Comparison of ENCODE assay signal across 11 cellular contexts in the genomic region with DNA sequence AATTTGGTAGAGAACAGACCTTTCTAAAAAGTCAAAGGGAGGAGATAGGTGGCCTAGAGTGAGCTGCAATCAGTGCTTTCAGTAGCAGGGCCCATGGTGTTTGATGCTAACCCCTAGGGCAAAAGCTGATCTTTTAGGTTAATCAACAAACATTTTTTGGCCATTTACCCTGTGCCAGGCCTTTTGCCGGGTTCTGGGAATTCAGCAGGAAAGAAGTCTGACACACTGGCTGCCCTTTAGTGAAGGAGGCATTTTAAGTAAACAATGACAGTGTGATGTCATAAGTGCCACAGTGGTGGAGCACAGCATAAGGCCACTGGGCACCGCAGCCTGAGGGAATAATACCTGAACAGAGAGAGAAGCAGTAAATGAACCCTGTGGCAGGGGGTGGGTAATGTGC. TPM values are rescaled to one million over a fixed set of nuclear protein-coding genes. Genes with fewer than 3 reads are reported as not detected.
DNase-seq lines count a peak whose midpoint lies in the region; ATAC-seq and TF ChIP-seq lines count a peak whose summit lies in the region.
"Had no signal": no experiment of that assay in that cellular context is flagged by ENCODE, and none has a peak within 500 bp of the region (broad histone marks: within the 10 kb centered on the region; RNA-seq: fewer than 3 reads in every experiment).

No MANE protein-coding gene starts in this region.

- H3K4me1 Mint-ChIP-seq in brain = peaks cover 59% of the 10 kb centered on the region
- peaks cover 20% of the 10 kb centered on the region for H3K4me1 Mint-ChIP-seq in stimulated activated naive CD8-positive, alpha-beta T cell treated with anti-CD3 and anti-CD28 coated beads, Interleukin-15, amount 100 ng/mL, for 72 hours
- H3K4me1 Mint-ChIP-seq in effector memory CD8-positive, alpha-beta T cell (ENCODE audit: low read depth in 2 of 2) = peaks cover 2 to 9% of the 10 kb centered on the region in 2 donors

- H3K36me3 ChIP-seq in HEK293 (ENCODE audit: control insufficient read depth in 2 of 2, insufficient read depth in 1 of 2, low read length in 2 of 2) (no peaks in the 10 kb centered on the region), left lung (no peaks in the 10 kb centered on the region), testis (ENCODE audit: low read depth, missing control alignments) (no peaks in the 10 kb centered on the region)

- peaks cover 0 to 36% of the 10 kb centered on the region in 2 donors for H3K27me3 ChIP-seq in left lung
- H3K27me3 ChIP-seq in testis = no peaks in the 10 kb centered on the region

- H3K9me3 ChIP-seq in HEK293 (ENCODE audit: control insufficient read depth, insufficient read depth, low read depth, low read length) (no peaks in the 10 kb centered on the region), left lung (no peaks in the 10 kb centered on the region), testis (no peaks in the 10 kb centered on the region)

- CTCF ChIA-PET in HEK293 (lab: Yijun Ruan, JAX) = interaction anchor here (0.6 to 7.0 kb wide), 4 partner anchors 8 to 177 kb away, joined by 3 to 53 read pairs (median 5); no protein-coding TSS in a partner anchor

- H3K4me3 ChIP-seq in HEK293 (ENCODE audit: low read depth, low read length) = no peak overlapping the region
- no peak overlapping the region for H3K4me3 ChIP-seq in left lung
- no peak overlapping the region for H3K4me3 ChIP-seq in testis

- ATAC-seq in left lung = peak; percentile 45
- ATAC-seq in stimulated activated naive CD8-positive, alpha-beta T cell treated with anti-CD3 and anti-CD28 coated beads, Interleukin-15, amount 100 ng/mL, for 72 hours = no peak
- no peak for ATAC-seq in effector memory CD8-positive, alpha-beta T cell (replicated peaks)

- H3K4me1 ChIP-seq in HEK293 (ENCODE audit: control insufficient read depth, insufficient read depth, low read length) (peaks cover 23% of the 10 kb centered on the region), left lung (peaks cover 19 to 36% of the 10 kb centered on the region in 2 donors), testis (peaks cover 26% of the 10 kb centered on the region)

- 72 to 77% methylated on average over 2 of the region's 2 CpGs for WGBS in testis, 2 donors

- H3K27ac ChIP-seq in HEK293 (ENCODE audit: extremely low read depth, low read depth, low read length) = peak overlapping the region; percentile 49; the same call in 1 of the 2 replicates
- H3K27ac ChIP-seq in left lung = peak overlapping the region; percentile 81 to 95
- peak overlapping the region; percentile 90 to 93 for H3K27ac ChIP-seq in testis

- TF ChIP-seq CTCF in HEK293 (tag by site-specific recombination; IDR thresholded peaks at IDR 0.05) (no peak), brain (conservative IDR thresholded peaks at IDR 0.05) (no peak), left lung (IDR thresholded peaks at IDR 0.05) (no peak), testis (IDR thresholded peaks at IDR 0.05) (no peak)

- peaks cover 16% of the 10 kb centered on the region for H3K27me3 Mint-ChIP-seq in brain
- peaks cover 72% of the 10 kb centered on the region for H3K27me3 Mint-ChIP-seq in stimulated activated naive CD8-positive, alpha-beta T cell treated with anti-CD3 and anti-CD28 coated beads, Interleukin-15, amount 100 ng/mL, for 72 hours
- H3K27me3 Mint-ChIP-seq in effector memory CD8-positive, alpha-beta T cell = peaks cover 46 to 71% of the 10 kb centered on the region in 2 donors

- H3K36me3 Mint-ChIP-seq in brain = no peaks in the 10 kb centered on the region
- no peaks in the 10 kb centered on the region for H3K36me3 Mint-ChIP-seq in effector memory CD8-positive, alpha-beta T cell (ENCODE audit: insufficient read depth)
- H3K36me3 Mint-ChIP-seq: activated naive CD8-positive, alpha-beta T cell treated with anti-CD3 and anti-CD28 coated beads, Interleukin-2, amount 10 ng/mL, durations not matched to agents 7 days and 5 days had no signal

- H3K9me3 Mint-ChIP-seq in brain = no peaks in the 10 kb centered on the region
- H3K9me3 Mint-ChIP-seq in stimulated activated naive CD8-positive, alpha-beta T cell treated with anti-CD3 and anti-CD28 coated beads, Interleukin-15, amount 100 ng/mL, for 72 hours = no peaks in the 10 kb centered on the region
- no peaks in the 10 kb centered on the region for H3K9me3 Mint-ChIP-seq in effector memory CD8-positive, alpha-beta T cell
- H3K9me3 Mint-ChIP-seq: activated naive CD8-positive, alpha-beta T cell treated with anti-CD3 and anti-CD28 coated beads, Interleukin-2, amount 10 ng/mL, durations not matched to agents 7 days and 5 days had no signal

- POLR2A ChIA-PET in HEK293 (lab: Yijun Ruan, JAX) = no interaction called here

- peak overlapping the region; percentile 8 to 99 (median 95) for H3K27ac Mint-ChIP-seq in brain
- H3K27ac Mint-ChIP-seq in stimulated activated naive CD8-positive, alpha-beta T cell treated with anti-CD3 and anti-CD28 coated beads, Interleukin-15, amount 100 ng/mL, for 72 hours = no peak overlapping the region
- no peak overlapping the region for H3K27ac Mint-ChIP-seq in effector memory CD8-positive, alpha-beta T cell
- H3K27ac Mint-ChIP-seq: activated naive CD8-positive, alpha-beta T cell treated with anti-CD3 and anti-CD28 coated beads, Interleukin-2, amount 10 ng/mL, durations not matched to agents 7 days and 5 days had no signal

- no peak for DNase-seq in left lung
- DNase-seq in testis = no peak
- DNase-seq in stimulated activated naive CD8-positive, alpha-beta T cell treated with anti-CD3 and anti-CD28 coated beads, Interleukin-15, amount 100 ng/mL, for 72 hours = no peak
- DNase-seq in effector memory CD8-positive, alpha-beta T cell = no peak
- no peak for DNase-seq in SK-N-DZ (ENCODE audit: low spot score)
- DNase-seq in inferior parietal cortex (ENCODE audit: extremely low spot score) = no peak
- DNase-seq: activated CD4-positive, alpha-beta T cell treated with anti-CD3 and anti-CD28 coated beads for 1 hour; activated naive CD8-positive, alpha-beta T cell treated with anti-CD3 and anti-CD28 coated beads, Interleukin-2, amount 10 ng/mL, durations not matched to agents 7 days and 5 days had no signal

- no peak for TF ChIP-seq POLR2A in testis (IDR thresholded peaks at IDR 0.05)

- intact Hi-C loops in left lung (cut with DNase I) (no loop called here), testis (cut with DNase I; ENCODE audit: low total_unique reads) (no loop called here)

- peak overlapping the region in 1 of 5 experiments; percentile 9 for H3K4me3 Mint-ChIP-seq in brain
- H3K4me3 Mint-ChIP-seq in stimulated activated naive CD8-positive, alpha-beta T cell treated with anti-CD3 and anti-CD28 coated beads, Interleukin-15, amount 100 ng/mL, for 72 hours = no peak overlapping the region
- H3K4me3 Mint-ChIP-seq in effector memory CD8-positive, alpha-beta T cell = no peak overlapping the region
- H3K4me3 Mint-ChIP-seq: activated naive CD8-positive, alpha-beta T cell treated with anti-CD3 and anti-CD28 coated beads, Interleukin-2, amount 10 ng/mL, durations not matched to agents 7 days and 5 days had no signal

TF ChIP-seq in HEK293, 187 proteins besides CTCF, POLR2A, EP300 and RAD21 (continues in another document):
- TF ChIP-seq KLF1 (tag by site-specific recombination; IDR thresholded peaks at IDR 0.05) (no peak), ZNF558 (tag by site-specific recombination; IDR thresholded peaks at IDR 0.05) (no peak), ZNF629 (tag by site-specific recombination; IDR thresholded peaks at IDR 0.05) (peak; percentile 65; the same call in 1 of the 2 replicates), ZNF266 (tag by site-specific recombination; IDR thresholded peaks at IDR 0.05; ENCODE audit: low read depth) (no peak), ZNF792 (tag by site-specific recombination; IDR thresholded peaks at IDR 0.05) (no peak), ZNF561 (tag by site-specific recombination; IDR thresholded peaks at IDR 0.05; ENCODE audit: borderline replicate concordance) (no peak)
- TF ChIP-seq, protein P1, sequence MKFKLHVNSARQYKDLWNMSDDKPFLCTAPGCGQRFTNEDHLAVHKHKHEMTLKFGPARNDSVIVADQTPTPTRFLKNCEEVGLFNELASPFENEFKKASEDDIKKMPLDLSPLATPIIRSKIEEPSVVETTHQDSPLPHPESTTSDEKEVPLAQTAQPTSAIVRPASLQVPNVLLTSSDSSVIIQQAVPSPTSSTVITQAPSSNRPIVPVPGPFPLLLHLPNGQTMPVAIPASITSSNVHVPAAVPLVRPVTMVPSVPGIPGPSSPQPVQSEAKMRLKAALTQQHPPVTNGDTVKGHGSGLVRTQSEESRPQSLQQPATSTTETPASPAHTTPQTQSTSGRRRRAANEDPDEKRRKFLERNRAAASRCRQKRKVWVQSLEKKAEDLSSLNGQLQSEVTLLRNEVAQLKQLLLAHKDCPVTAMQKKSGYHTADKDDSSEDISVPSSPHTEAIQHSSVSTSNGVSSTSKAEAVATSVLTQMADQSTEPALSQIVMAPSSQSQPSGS (tag by site-specific recombination; IDR thresholded peaks at IDR 0.05; ENCODE audit: low read depth) = peak; percentile 41

RNA-seq across cellular contexts. Expression of a gene that starts 29.0 kb away (rescaled TPM):
- polyA plus RNA-seq in brain (ENCODE audit: insufficient read depth, low read depth, low replicate concordance) = 0.36 TPM
- total RNA-seq in left lung = under 1 TPM in 1 of 2 donors, not detected in 1; 0.29 TPM
- 10 to 100 TPM in 1 of 2 donors, 1 to 10 TPM in 1; 1.8 to 10.9 TPM for total RNA-seq in testis
- polyA plus RNA-seq in testis (ENCODE audit: insufficient read depth, low read depth, low replicate concordance) = 4.5 TPM
- not detected in 2 replicates for polyA plus RNA-seq in SK-N-DZ (2014; cell fraction: cytosol; rRNA removed)
- polyA plus RNA-seq in SK-N-DZ (2014; cell fraction: nucleus; rRNA removed) = not detected in 2 replicates
- total RNA-seq: activated naive CD8-positive, alpha-beta T cell treated with anti-CD3 and anti-CD28 coated beads, Interleukin-2, amount 10 ng/mL, durations not matched to agents 7 days and 5 days had no signal
- polyA plus RNA-seq: neural cell had no signal

RNA-seq across cellular contexts. Expression of a gene that starts 40.3 kb away (rescaled TPM):
- polyA plus RNA-seq in brain (ENCODE audit: insufficient read depth, low read depth, low replicate concordance) = 50.5 TPM
- 10 to 100 TPM; 24.6 to 42.3 TPM for total RNA-seq in left lung
- total RNA-seq in testis = 10 to 100 TPM; 54.5 to 54.9 TPM
- 42.5 TPM for polyA plus RNA-seq in testis (ENCODE audit: insufficient read depth, low read depth, low replicate concordance)
- 18.3 and 20.8 TPM in 2 replicates for polyA plus RNA-seq in SK-N-DZ (2014; cell fraction: cytosol; rRNA removed)
- 5.4 and 7.3 TPM in 2 replicates for polyA plus RNA-seq in SK-N-DZ (2014; cell fraction: nucleus; rRNA removed)

Comparison
In these comparisons a context has a peak if more than half of its experiments do, and no peak if none do; other contexts are left out.
1. H3K27ac Mint-ChIP-seq: peak in brain (5 of 5); none in stimulated activated naive CD8-positive, alpha-beta T cell treated with anti-CD3 and anti-CD28 coated beads, Interleukin-15, amount 100 ng/mL, for 72 hours (0 of 2) and effector memory CD8-positive, alpha-beta T cell (0 of 2).
2. Peak in every context shown above with its lines, with median percentiles within 50 percentile points of each other: H3K27ac ChIP-seq.